Comparison of ENCODE assay signal across 26 cellular contexts in the genomic region with DNA sequence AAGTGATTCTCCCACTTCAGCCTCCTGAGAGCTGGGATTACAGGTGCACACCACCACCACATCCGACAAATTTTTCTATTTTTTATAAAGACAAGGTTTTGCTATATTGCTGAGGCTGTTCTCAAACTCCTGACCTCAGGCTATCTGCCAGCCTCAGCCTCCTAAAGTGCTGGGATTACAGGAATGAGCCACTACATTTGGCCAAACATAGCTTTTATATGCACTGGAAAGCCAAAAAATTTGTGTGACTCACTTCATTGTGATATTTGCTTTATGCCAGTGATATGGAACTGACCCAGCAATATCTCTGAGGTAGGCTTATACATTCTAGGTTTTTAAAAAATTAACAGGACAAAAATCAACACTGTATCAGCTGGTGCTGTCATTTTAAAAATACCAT. TPM values are rescaled to one million over a fixed set of nuclear protein-coding genes. Genes with fewer than 3 reads are reported as not detected.
DNase-seq lines count a peak whose midpoint lies in the region; ATAC-seq and TF ChIP-seq lines count a peak whose summit lies in the region.
"Had no signal": no experiment of that assay in that cellular context is flagged by ENCODE, and none has a peak within 500 bp of the region (broad histone marks: within the 10 kb centered on the region; RNA-seq: fewer than 3 reads in every experiment).

No MANE protein-coding gene starts in this region.

- H3K36me3 ChIP-seq in breast epithelium: no peaks in the 10 kb centered on the region
- no peaks in the 10 kb centered on the region for H3K36me3 ChIP-seq in suprapubic skin
- no peaks in the 10 kb centered on the region for H3K36me3 ChIP-seq in ascending aorta
- H3K36me3 ChIP-seq: BE2C had no signal

- no peak overlapping the region for H3K4me3 Mint-ChIP-seq in MCF 10A (ENCODE audit: unreplicated experiment)
- H3K4me3 Mint-ChIP-seq: CD14-positive monocyte; CD8-positive, alpha-beta memory T cell; GM23338; H9 had no signal

- ATAC-seq in HG02938 (IDR thresholded peaks at IDR 0.05; ENCODE audit: unreplicated experiment) (no peak), HG02763 (IDR thresholded peaks at IDR 0.05; ENCODE audit: unreplicated experiment) (no peak)
- ATAC-seq: GM23338 had no signal

- H3K36me3 Mint-ChIP-seq in MCF 10A (ENCODE audit: insufficient read depth, unreplicated experiment): peaks cover 8% of the 10 kb centered on the region
- H3K36me3 Mint-ChIP-seq: CD14-positive monocyte; CD8-positive, alpha-beta memory T cell had no signal

- H3K4me1 ChIP-seq in breast epithelium: no peaks in the 10 kb centered on the region
- peaks cover 14% of the 10 kb centered on the region for H3K4me1 ChIP-seq in suprapubic skin
- H3K4me1 ChIP-seq in ascending aorta: peaks cover 0 to 12% of the 10 kb centered on the region in 2 donors

- H3K4me3 ChIP-seq in breast epithelium (no peak overlapping the region), astrocyte of the cerebellum (ENCODE audit: low read depth, low read length) (no peak overlapping the region), suprapubic skin (no peak overlapping the region), ascending aorta (no peak overlapping the region)
- H3K4me3 ChIP-seq: GM23338 had no signal

- no peak for TF ChIP-seq EP300 in suprapubic skin (IDR thresholded peaks at IDR 0.05)

- TF ChIP-seq POLR2A in breast epithelium (IDR thresholded peaks at IDR 0.05): no peak
- TF ChIP-seq POLR2A in suprapubic skin (IDR thresholded peaks at IDR 0.05): no peak

- H3K27ac ChIP-seq in breast epithelium (no peak overlapping the region), suprapubic skin (no peak overlapping the region), ascending aorta (no peak overlapping the region)
- H3K27ac ChIP-seq: 22Rv1 had no signal

- BruUV-seq in MCF 10A (replicated peaks; lab: Mats Ljungman, UMichigan): no TSS peak

- H3K27ac Mint-ChIP-seq in MCF 10A (ENCODE audit: low read depth, unreplicated experiment): no peak overlapping the region
- H3K27ac Mint-ChIP-seq: CD8-positive, alpha-beta memory T cell; GM23338; H9 had no signal

- H3K4me1 Mint-ChIP-seq in MCF 10A (ENCODE audit: insufficient read depth, unreplicated experiment): peaks cover 25% of the 10 kb centered on the region
- H3K4me1 Mint-ChIP-seq: CD8-positive, alpha-beta memory T cell; GM23338; H9 had no signal

- H3K9me3 Mint-ChIP-seq in MCF 10A (ENCODE audit: unreplicated experiment): no peaks in the 10 kb centered on the region

- H3K27me3 ChIP-seq in breast epithelium (no peaks in the 10 kb centered on the region), suprapubic skin (no peaks in the 10 kb centered on the region), ascending aorta (no peaks in the 10 kb centered on the region)
- H3K27me3 ChIP-seq: BE2C had no signal

- no peaks in the 10 kb centered on the region for H3K27me3 Mint-ChIP-seq in MCF 10A (ENCODE audit: insufficient read depth, unreplicated experiment)

- no peaks in the 10 kb centered on the region for H3K9me3 ChIP-seq in breast epithelium
- no peaks in the 10 kb centered on the region for H3K9me3 ChIP-seq in suprapubic skin
- H3K9me3 ChIP-seq in ascending aorta: no peaks in the 10 kb centered on the region
- H3K9me3 ChIP-seq: BE2C, SK-N-SH had no signal

- in situ Hi-C loops in astrocyte of the cerebellum (cut with HindIII; ENCODE audit: low sequenced_read_pairs): loop anchor here (25.0 kb wide), 1 partner anchor 1059 kb away; no protein-coding TSS in a partner anchor

- DNase-seq in MCF 10A (ENCODE audit: unreplicated experiment) (peak; percentile 59), breast epithelium (ENCODE audit: low spot score in 2 of 2) (no peak), astrocyte of the cerebellum (ENCODE audit: low read depth) (peak; percentile 5), fibroblast of peridontal ligament (ENCODE audit: extremely low read depth) (peak; percentile 58), suprapubic skin (ENCODE audit: low spot score in 2 of 2) (no peak), ascending aorta (ENCODE audit: low spot score in 2 of 2) (no peak)
- DNase-seq: BE2C; CD8-positive, alpha-beta memory T cell; DMS 273 treated with DMSO at 0.1 percent for 48 hours; DMS79; H9; IMR-90; KG1; NCI-H1092 treated with DMSO at 0.1 percent for 48 hours; NCI-H146; NCI-H1930; NCI-H2107; NCI-H446; NCI-H524 treated with DMSO at 0.1 percent for 48 hours; NCI-H774; SK-N-SH had no signal

- TF ChIP-seq CTCF in MCF 10A (IDR thresholded peaks at IDR 0.05; ENCODE audit: unreplicated experiment) (no peak), breast epithelium (IDR thresholded peaks at IDR 0.05) (no peak), astrocyte of the cerebellum (IDR thresholded peaks at IDR 0.05; ENCODE audit: low read depth, low read length, missing control alignments) (no peak), suprapubic skin (IDR thresholded peaks at IDR 0.05) (no peak), ascending aorta (IDR thresholded peaks at IDR 0.05) (no peak)

- CTCF ChIA-PET in MCF 10A (lab: Yijun Ruan, JAX): interaction anchor here (0.9 to 1.9 kb wide), 5 partner anchors 15 to 1226 kb away, joined by 3 to 9 read pairs (median 4); no protein-coding TSS in a partner anchor

- POLR2A ChIA-PET in MCF 10A (lab: Yijun Ruan, JAX): interaction anchor here (0.5 to 2.9 kb wide), 4 partner anchors 16 to 1250 kb away, joined by 3 to 11 read pairs (median 3); no protein-coding TSS in a partner anchor

- intact Hi-C loops in MCF 10A (cut with micrococcal nuclease): no loop called here
- intact Hi-C loops in breast epithelium (cut with DNase I; ENCODE audit: low total_unique reads): no loop called here
- intact Hi-C loops in ascending aorta (cut with DNase I): no loop called here

- WGBS in suprapubic skin: 52% methylated on average over 1 of the region's 1 CpG

RNA-seq across cellular contexts. Expression of a gene that starts 26.8 kb away (rescaled TPM):
- not detected in 2 replicates for total RNA-seq in MCF 10A (2022)
- total RNA-seq in breast epithelium: not detected
- not detected for total RNA-seq in suprapubic skin
- total RNA-seq in ascending aorta: not detected
- total RNA-seq: CD8-positive, alpha-beta memory T cell; GM23338; H9; IMR-90 had no signal

RNA-seq across cellular contexts. Expression of a gene that starts 35.3 kb away (rescaled TPM):
- total RNA-seq in MCF 10A (2022) (15.6 and 15.8 TPM in 2 replicates), breast epithelium (100 to 1,000 TPM in 1 of 3 donors, 10 to 100 TPM in 2; 59.7 to 117 (median 65.9) TPM), suprapubic skin (10 to 100 TPM; 27.3 to 61.7 (median 35.3) TPM), ascending aorta (120 TPM)

Comparison
In these comparisons a context has a peak if more than half of its experiments do, and no peak if none do; other contexts are left out.
1. DNase-seq: peak in MCF 10A (single experiment), astrocyte of the cerebellum (single experiment) and fibroblast of peridontal ligament (single experiment); none in breast epithelium (0 of 2), suprapubic skin (0 of 2) and ascending aorta (0 of 2).